In the genomic region with DNA sequence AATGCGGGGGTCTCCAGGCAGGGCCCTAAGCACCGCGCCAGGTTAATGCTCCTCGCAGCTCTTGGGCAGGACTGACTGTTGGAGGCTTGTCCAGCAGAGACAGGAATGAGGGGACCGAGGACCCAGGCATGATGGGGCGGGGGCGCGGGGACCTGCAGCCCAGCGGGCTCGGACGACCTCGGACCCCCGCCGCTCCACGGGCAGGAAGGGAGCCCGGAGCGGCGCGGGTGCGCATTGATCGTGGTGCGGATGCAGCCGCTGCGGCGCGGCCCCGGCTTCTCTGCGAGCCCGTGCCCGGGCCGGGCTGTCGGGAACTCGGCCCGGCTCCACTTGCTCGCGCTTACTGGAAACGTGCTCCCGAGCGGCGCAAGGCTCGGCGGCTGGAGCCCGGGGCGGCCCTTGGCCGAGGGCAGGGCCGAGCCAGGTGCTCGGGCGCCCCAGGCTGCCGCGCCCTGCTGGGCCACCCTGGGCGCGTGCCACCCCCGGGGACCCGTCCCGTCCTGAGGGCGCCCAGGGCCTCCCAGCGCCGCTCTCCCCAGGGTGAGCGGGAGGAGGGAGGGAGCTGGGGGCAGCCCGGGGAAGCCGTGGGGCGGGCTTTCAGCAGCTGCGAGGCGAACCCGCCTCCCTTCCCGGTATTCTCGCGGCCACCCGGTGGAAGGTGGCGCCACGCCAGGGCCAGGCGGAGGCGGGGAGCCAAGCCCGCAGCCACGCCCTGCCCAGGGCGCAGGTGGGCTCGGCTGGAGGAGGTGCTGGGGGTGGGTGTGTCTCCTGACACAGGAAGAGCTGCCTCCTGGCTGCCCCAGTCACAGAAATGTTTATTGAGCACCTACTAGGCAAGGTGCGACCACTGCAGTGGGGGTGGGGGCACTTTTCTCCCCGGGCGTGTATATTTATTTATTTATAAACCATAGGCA, we compare ENCODE assay signal across 8 cellular contexts. TPM values are rescaled to one million over a fixed set of nuclear protein-coding genes. Genes with fewer than 3 reads are reported as not detected.
DNase-seq lines count a peak whose midpoint lies in the region; ATAC-seq and TF ChIP-seq lines count a peak whose summit lies in the region.

No MANE protein-coding gene starts in this region.

- POLR2A ChIA-PET in HCT116 (lab: Charles Lee) = interaction anchor here (0.5 to 3.9 kb wide), 16 partner anchors 9 to 157 kb away, joined by 3 to 21 read pairs (median 4); partner anchors contain the start of gene SOCS3
- POLR2A ChIA-PET in activated CD4-positive, alpha-beta memory T cell treated with anti-CD3 and anti-CD28 coated beads for 36 hours (lab: Charles Lee) = interaction anchor here (1.0 to 3.4 kb wide), 4 partner anchors 29 to 47 kb away, joined by 3 to 12 read pairs (median 7); partner anchors contain the start of gene SOCS3

- H3K4me2 ChIP-seq in HCT116 (ENCODE audit: low read length) = peak overlapping the region; percentile 88

- TF ChIP-seq POLR2A in HCT116 (IDR thresholded peaks at IDR 0.05; ENCODE audit: borderline replicate concordance, extremely low read depth, insufficient read depth, insufficient read length) = peak; percentile 93

- TF ChIP-seq CTCF in HCT116 (IDR thresholded peaks at IDR 0.05 in 2 of 3, conservative IDR thresholded peaks at IDR 0.05 in 1 of 3; ENCODE audit: borderline replicate concordance in 1 of 3, insufficient read depth in 1 of 3, low read depth in 2 of 3, low read length in 2 of 3) = no peak

- H3K9me2 ChIP-seq in HCT116 (ENCODE audit: insufficient read depth) = no peaks in the 10 kb centered on the region

- no peak for TF ChIP-seq RAD21 in HCT116 (IDR thresholded peaks at IDR 0.05; ENCODE audit: low read depth)

- H3K4me1 ChIP-seq in HCT116 (ENCODE audit: control insufficient read depth in 1 of 2, insufficient read depth in 2 of 2, low read length in 2 of 2) = peaks cover 52 to 83% of the 10 kb centered on the region in 2 experiments

- peak overlapping the region; percentile 77 for H3K9ac ChIP-seq in HCT116 (ENCODE audit: low read length)

- H3K27me3 ChIP-seq in HCT116 (ENCODE audit: insufficient read depth, low read length) = no peaks in the 10 kb centered on the region

- RAD21 ChIA-PET in HCT116 (lab: Charles Lee; ENCODE audit: low non-redundant PET in 1 of 2, low total read pairs in 2 of 2, uncharacterized antibody in 2 of 2, unreplicated experiment in 2 of 2) = interaction anchor here (0.6 to 1.4 kb wide), 4 partner anchors 46 to 660 kb away, joined by 3 to 9 read pairs (median 4); partner anchors contain the start of gene SOCS3 (in 1 of the 2)

- H3K36me3 Mint-ChIP-seq in activated CD4-positive, alpha-beta memory T cell treated with anti-CD3 and anti-CD28 coated beads for 36 hours = no peaks in the 10 kb centered on the region

- no peaks in the 10 kb centered on the region for H3K36me3 ChIP-seq in HCT116 (ENCODE audit: control insufficient read depth in 1 of 2, insufficient read depth in 2 of 2, low read length in 2 of 2)

- no peaks in the 10 kb centered on the region for H4K20me1 ChIP-seq in HCT116 (ENCODE audit: insufficient read depth)

- H3K9me3 Mint-ChIP-seq in activated CD4-positive, alpha-beta memory T cell treated with anti-CD3 and anti-CD28 coated beads for 36 hours = no peaks in the 10 kb centered on the region

- peak overlapping the region; percentile 99 for H3K27ac ChIP-seq in HCT116 (ENCODE audit: low read depth, low read length)

- H3K4me1 Mint-ChIP-seq in activated CD4-positive, alpha-beta memory T cell treated with anti-CD3 and anti-CD28 coated beads for 36 hours (ENCODE audit: low read depth) = peaks cover 49% of the 10 kb centered on the region

- H3K4me3 ChIP-seq in HCT116 (replicated peaks in 1 of 2; ENCODE audit: low read depth in 1 of 2, low read length in 2 of 2) = peak overlapping the region; percentile 32 to 57

- ATAC-seq in HCT116 = peak; percentile 74
- ATAC-seq in HG02798 (IDR thresholded peaks at IDR 0.05; ENCODE audit: poor library complexity, unreplicated experiment) = no peak

- no peaks in the 10 kb centered on the region for H3K9me3 ChIP-seq in HCT116 (ENCODE audit: control insufficient read depth in 1 of 2, insufficient read depth in 1 of 2, low read depth in 1 of 2, low read length in 2 of 2)

- peak overlapping the region; percentile 59 for H3K4me3 Mint-ChIP-seq in activated CD4-positive, alpha-beta memory T cell treated with anti-CD3 and anti-CD28 coated beads for 36 hours

- no peaks in the 10 kb centered on the region for H3K79me2 ChIP-seq in HCT116 (ENCODE audit: insufficient read depth, low read length)

- DNase-seq in CD1c-positive myeloid dendritic cell (ENCODE audit: extremely low spot score) (peak; percentile 64), HCT116 (ENCODE audit: low read depth, low spot score) (peak; percentile 92), NCI-H510A (lab: John Stamatoyannopoulos, UW) (peak; percentile 93), mesenteric fat pad (ENCODE audit: low spot score) (peak; percentile 94)
- DNase-seq in activated CD4-positive, alpha-beta memory T cell treated with anti-CD3 and anti-CD28 coated beads for 36 hours = peak; percentile 86
- DNase-seq in effector CD8-positive, alpha-beta T cell (lab: John Stamatoyannopoulos, UW) = peak; percentile 58
- peak; percentile 60 to 77 for DNase-seq in stimulated activated CD8-positive, alpha-beta memory T cell treated with anti-CD3 and anti-CD28 coated beads, Interleukin-2, amount 100 ng/mL, for 48 hours (ENCODE audit: low read depth in 2 of 2)

- intact Hi-C loops in HCT116 (cut with micrococcal nuclease) = loop anchor here (1.0 to 2.0 kb wide), 3 partner anchors 25 to 47 kb away; partner anchors contain the start of gene SOCS3
- intact Hi-C loops in activated CD4-positive, alpha-beta memory T cell treated with anti-CD3 and anti-CD28 coated beads for 36 hours (cut with micrococcal nuclease) = loop anchor here (2.0 kb wide), 2 partner anchors 25 to 55 kb away; no protein-coding TSS in a partner anchor

- H3K27ac Mint-ChIP-seq in activated CD4-positive, alpha-beta memory T cell treated with anti-CD3 and anti-CD28 coated beads for 36 hours = peak overlapping the region; percentile 87

- peaks cover 1% of the 10 kb centered on the region for H3K27me3 Mint-ChIP-seq in activated CD4-positive, alpha-beta memory T cell treated with anti-CD3 and anti-CD28 coated beads for 36 hours

- no peak overlapping the region for H2AFZ ChIP-seq in HCT116 (ENCODE audit: low read depth, low read length, poor library complexity, severe bottlenecking)

- BruUV-seq in HCT116 (replicated peaks; lab: Mats Ljungman, UMichigan) = no TSS peak

- CTCF ChIA-PET in HCT116 (lab: Charles Lee) = interaction anchor here (0.8 to 3.4 kb wide), 12 partner anchors 9 to 229 kb away, joined by 3 to 15 read pairs (median 6); partner anchors contain the start of gene SOCS3
- CTCF ChIA-PET in activated CD4-positive, alpha-beta memory T cell treated with anti-CD3 and anti-CD28 coated beads for 36 hours (lab: Charles Lee) = interaction anchor here (0.5 to 2.8 kb wide), 10 partner anchors 11 to 108 kb away, joined by 3 to 9 read pairs (median 3); no protein-coding TSS in a partner anchor

TF ChIP-seq in HCT116, 20 proteins besides CTCF, POLR2A, EP300 and RAD21 (continues in another document):
- TF ChIP-seq, protein P1, sequence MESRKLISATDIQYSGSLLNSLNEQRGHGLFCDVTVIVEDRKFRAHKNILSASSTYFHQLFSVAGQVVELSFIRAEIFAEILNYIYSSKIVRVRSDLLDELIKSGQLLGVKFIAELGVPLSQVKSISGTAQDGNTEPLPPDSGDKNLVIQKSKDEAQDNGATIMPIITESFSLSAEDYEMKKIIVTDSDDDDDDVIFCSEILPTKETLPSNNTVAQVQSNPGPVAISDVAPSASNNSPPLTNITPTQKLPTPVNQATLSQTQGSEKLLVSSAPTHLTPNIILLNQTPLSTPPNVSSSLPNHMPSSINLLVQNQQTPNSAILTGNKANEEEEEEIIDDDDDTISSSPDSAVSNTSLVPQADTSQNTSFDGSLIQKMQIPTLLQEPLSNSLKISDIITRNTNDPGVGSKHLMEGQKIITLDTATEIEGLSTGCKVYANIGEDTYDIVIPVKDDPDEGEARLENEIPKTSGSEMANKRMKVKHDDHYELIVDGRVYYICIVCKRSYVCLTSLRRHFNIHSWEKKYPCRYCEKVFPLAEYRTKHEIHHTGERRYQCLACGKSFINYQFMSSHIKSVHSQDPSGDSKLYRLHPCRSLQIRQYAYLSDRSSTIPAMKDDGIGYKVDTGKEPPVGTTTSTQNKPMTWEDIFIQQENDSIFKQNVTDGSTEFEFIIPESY (IDR thresholded peaks at IDR 0.05; ENCODE audit: extremely low read depth, insufficient replicate concordance, low read length) = peak; percentile 84
- TF ChIP-seq POLR2AphosphoS5 (IDR thresholded peaks at IDR 0.05; ENCODE audit: low read depth, low read length) (peak; percentile 88), ATF3 (IDR thresholded peaks at IDR 0.05) (no peak), TCF7L2 (IDR thresholded peaks at IDR 0.05; ENCODE audit: borderline replicate concordance, extremely low read depth, insufficient read depth, insufficient read length) (no peak)

RNA-seq across cellular contexts. Expression of gene SOCS3, which starts 45.9 kb away (rescaled TPM):
- total RNA-seq in HCT116 (2021; ENCODE audit: unreplicated experiment) (26.7 TPM), mesenteric fat pad (491 TPM)
- polyA plus RNA-seq in HCT116 (2012) = 23.7 and 28.3 TPM in 2 replicates
- total RNA-seq in activated CD4-positive, alpha-beta memory T cell treated with anti-CD3 and anti-CD28 coated beads for 36 hours = 100 to 1,000 TPM; 162 to 167 TPM
